23 cellular contexts compared by ENCODE assay signal in genomic region chrX:150370589-150371312, GRCh38. TPM values are rescaled to one million over a fixed set of nuclear protein-coding genes. Genes with fewer than 3 reads are reported as not detected.
DNase-seq lines count a peak whose midpoint lies in the region; ATAC-seq and TF ChIP-seq lines count a peak whose summit lies in the region.
"Had no signal": no experiment of that assay in that cellular context is flagged by ENCODE, and none has a peak within 500 bp of the region (broad histone marks: within the 10 kb centered on the region; RNA-seq: fewer than 3 reads in every experiment).

No MANE protein-coding gene starts in this region.

- WGBS in mesenchymal stem cell = 63% methylated on average over 3 of the region's 5 CpGs
- 52 to 66% methylated on average over 5 of the region's 5 CpGs for WGBS in sigmoid colon, 2 donors
- WGBS in right lobe of liver (ENCODE audit: insufficient coverage, low coverage, low lambda C conversion rate, missing lambda C conversion rate) = 20% methylated on average over 2 of the region's 5 CpGs

- no peak overlapping the region for H2AFZ ChIP-seq in mesenchymal stem cell (ENCODE audit: low read depth, low read length)

- H3K4me2 ChIP-seq in mesenchymal stem cell (ENCODE audit: low read length, poor library complexity, severe bottlenecking) = no peak overlapping the region

- H3K4me3 Mint-ChIP-seq in CD4-positive, alpha-beta T cell = no peak overlapping the region
- H3K4me3 Mint-ChIP-seq: CD14-positive monocyte had no signal

- peaks cover 6% of the 10 kb centered on the region for H3K4me1 ChIP-seq in adipocyte (ENCODE audit: control insufficient read depth, insufficient read depth, low read length)
- no peaks in the 10 kb centered on the region for H3K4me1 ChIP-seq in mesenchymal stem cell (ENCODE audit: control insufficient read depth, insufficient read depth, low read depth, low read length)
- peaks cover 0 to 29% (median 18%) of the 10 kb centered on the region in 4 donors for H3K4me1 ChIP-seq in sigmoid colon
- no peaks in the 10 kb centered on the region for H3K4me1 ChIP-seq in right lobe of liver
- H3K4me1 ChIP-seq: BE2C had no signal

- H3K14ac ChIP-seq in mesenchymal stem cell (ENCODE audit: low read length in 2 of 2) = no peak overlapping the region

- peaks cover 14% of the 10 kb centered on the region for H3K4me1 Mint-ChIP-seq in CD4-positive, alpha-beta T cell (ENCODE audit: low read depth)

- H3K9ac ChIP-seq in adipocyte (ENCODE audit: low read length) = no peak overlapping the region
- H3K9ac ChIP-seq in mesenchymal stem cell (ENCODE audit: low read length) = no peak overlapping the region

- no peak overlapping the region for H2BK120ac ChIP-seq in mesenchymal stem cell (ENCODE audit: low read depth, low read length)

- peaks cover 5% of the 10 kb centered on the region for H3K27me3 ChIP-seq in adipocyte (replicated peaks; ENCODE audit: control insufficient read depth, insufficient read depth, low read length)
- H3K27me3 ChIP-seq in mesenchymal stem cell (ENCODE audit: control insufficient read depth in 1 of 2, insufficient read depth in 1 of 2, low read length in 2 of 2) = peaks cover 0 to 14% of the 10 kb centered on the region in 2 experiments
- no peaks in the 10 kb centered on the region for H3K27me3 ChIP-seq in sigmoid colon
- no peaks in the 10 kb centered on the region for H3K27me3 ChIP-seq in right lobe of liver
- no peaks in the 10 kb centered on the region for H3K27me3 ChIP-seq in CD4-positive, alpha-beta T cell (ENCODE audit: control insufficient read depth, insufficient read depth, low read length)

- H3K27ac Mint-ChIP-seq in CD4-positive, alpha-beta T cell = no peak overlapping the region

- no peak overlapping the region for H2BK12ac ChIP-seq in mesenchymal stem cell (ENCODE audit: low read length in 2 of 2)

- DNase-seq in EH (ENCODE audit: low read depth) = peak; percentile 51
- DNase-seq in adipocyte (ENCODE audit: low read depth) = peak; percentile 41
- DNase-seq in mesenchymal stem cell = peak; percentile 3
- no peak for DNase-seq in sigmoid colon
- no peak for DNase-seq in DMS 273 treated with DMSO at 0.1 percent for 48 hours (lab: John Stamatoyannopoulos, UW)
- no peak for DNase-seq in NCI-H2029 treated with DMSO at 0.1 percent for 48 hours (lab: John Stamatoyannopoulos, UW)
- DNase-seq in right lobe of liver = no peak
- DNase-seq in CD4-positive, alpha-beta T cell = no peak
- DNase-seq: 8988T, ACHN, BE2C, GDM1, MV-4-11, NCI-H1105, NCI-H1436 treated with DMSO at 0.1 percent for 48 hours, NCI-H187 treated with DMSO at 0.1 percent for 48 hours, NCI-H2107, NCI-H524, NCI-H748 treated with DMSO at 0.1 percent for 48 hours, SIG-M5 had no signal

- H3K9me3 Mint-ChIP-seq in CD4-positive, alpha-beta T cell = no peaks in the 10 kb centered on the region

- H3K36me3 ChIP-seq in adipocyte (ENCODE audit: control insufficient read depth, insufficient read depth, low read length, severe bottlenecking) (no peaks in the 10 kb centered on the region), mesenchymal stem cell (ENCODE audit: control insufficient read depth in 1 of 2, insufficient read depth in 2 of 2, low read depth in 1 of 2, low read length in 2 of 2) (no peaks in the 10 kb centered on the region), sigmoid colon (no peaks in the 10 kb centered on the region), right lobe of liver (no peaks in the 10 kb centered on the region)
- H3K36me3 ChIP-seq: BE2C had no signal

- H3K27me3 Mint-ChIP-seq in CD4-positive, alpha-beta T cell = no peaks in the 10 kb centered on the region

- no peak overlapping the region for H2BK15ac ChIP-seq in mesenchymal stem cell (ENCODE audit: low read depth, poor library complexity, severe bottlenecking)

- no peak overlapping the region for H2AK5ac ChIP-seq in mesenchymal stem cell (ENCODE audit: low read length, severe bottlenecking)

- H3K36me3 Mint-ChIP-seq in CD4-positive, alpha-beta T cell (ENCODE audit: low read depth) = no peaks in the 10 kb centered on the region

- no peak for TF ChIP-seq POLR2A in sigmoid colon (IDR thresholded peaks at IDR 0.05)
- no peak for TF ChIP-seq POLR2A in right lobe of liver (IDR thresholded peaks at IDR 0.05)

- H3K9me3 ChIP-seq in adipocyte (ENCODE audit: control insufficient read depth, low read length) = peaks cover 9% of the 10 kb centered on the region
- peaks cover 6% of the 10 kb centered on the region for H3K9me3 ChIP-seq in mesenchymal stem cell (ENCODE audit: control insufficient read depth, low read length)
- no peaks in the 10 kb centered on the region for H3K9me3 ChIP-seq in sigmoid colon
- H3K9me3 ChIP-seq in right lobe of liver = no peaks in the 10 kb centered on the region
- H3K9me3 ChIP-seq in CD4-positive, alpha-beta T cell (ENCODE audit: control insufficient read depth, low read length) = no peaks in the 10 kb centered on the region
- H3K9me3 ChIP-seq: BE2C had no signal

- no peak overlapping the region for H3K23ac ChIP-seq in mesenchymal stem cell (ENCODE audit: low read length in 2 of 2)

- TF ChIP-seq EP300 in sigmoid colon (IDR thresholded peaks at IDR 0.05) = no peak

- H4K91ac ChIP-seq in mesenchymal stem cell (ENCODE audit: low read length) = no peak overlapping the region

- H3K18ac ChIP-seq in mesenchymal stem cell (ENCODE audit: low read depth in 1 of 2, low read length in 2 of 2) = no peak overlapping the region

- no peak overlapping the region for H2BK5ac ChIP-seq in mesenchymal stem cell (ENCODE audit: low read depth, low read length, poor library complexity, severe bottlenecking)

- no peak overlapping the region for H3K4ac ChIP-seq in mesenchymal stem cell (ENCODE audit: low read depth in 1 of 2, low read length in 2 of 2)

- peaks cover 8% of the 10 kb centered on the region for H3K79me1 ChIP-seq in mesenchymal stem cell (replicated peaks; ENCODE audit: low read length, poor library complexity, severe bottlenecking)

- H3K4me3 ChIP-seq in adipocyte (ENCODE audit: low read length) (no peak overlapping the region), mesenchymal stem cell (ENCODE audit: insufficient read depth in 1 of 2, low read depth in 1 of 2, low read length in 2 of 2) (no peak overlapping the region), sigmoid colon (no peak overlapping the region), right lobe of liver (no peak overlapping the region)
- H3K4me3 ChIP-seq: SK-N-MC had no signal

- no peak overlapping the region for H3K27ac ChIP-seq in mesenchymal stem cell (ENCODE audit: low read length, poor library complexity, severe bottlenecking)
- peak overlapping the region in 3 of 4 donors; percentile 69 to 76 (median 75) for H3K27ac ChIP-seq in sigmoid colon
- no peak overlapping the region for H3K27ac ChIP-seq in right lobe of liver
- H3K27ac ChIP-seq in CD4-positive, alpha-beta T cell (ENCODE audit: low read depth, low read length) = no peak overlapping the region
- H3K27ac ChIP-seq: SK-N-MC had no signal

- no peak for ATAC-seq in right lobe of liver
- ATAC-seq in CD4-positive, alpha-beta T cell (ENCODE audit: poor library complexity) = no peak
- ATAC-seq: HCT116 had no signal

- POLR2A ChIA-PET in CD4-positive, alpha-beta T cell (lab: Charles Lee) = no interaction called here

- H4K8ac ChIP-seq in mesenchymal stem cell (ENCODE audit: low read length) = no peak overlapping the region

- TF ChIP-seq CTCF in sigmoid colon (IDR thresholded peaks at IDR 0.05) (no peak), right lobe of liver (IDR thresholded peaks at IDR 0.05) (no peak)
- no peak for TF ChIP-seq CTCF in CD4-positive, alpha-beta T cell (IDR thresholded peaks at IDR 0.05)

- intact Hi-C loops in sigmoid colon (cut with DNase I) = no loop called here
- intact Hi-C loops in right lobe of liver (cut with DNase I) = no loop called here
- intact Hi-C loops in CD4-positive, alpha-beta T cell (cut with DNase I, micrococcal nuclease) = loop anchor here in 1 of 2 experiments (5.0 to 10.0 kb wide), 2 partner anchors 112 to 524 kb away; partner anchors contain the start of gene CD99L2

- CTCF ChIA-PET in CD4-positive, alpha-beta T cell (lab: Charles Lee) = no interaction called here

RNA-seq across cellular contexts. Expression of gene MAMLD1, which starts 7.6 kb away (rescaled TPM):
- 3.4 TPM for polyA plus RNA-seq in mesenchymal stem cell (2013, experiment 1 of 2)
- polyA plus RNA-seq in mesenchymal stem cell (2013, experiment 2 of 2) = 3.3 TPM
- total RNA-seq in sigmoid colon = 1 to 10 TPM; 1.2 to 6.4 (median 2.2) TPM
- polyA plus RNA-seq in sigmoid colon = 1 to 10 TPM in 1 of 3 donors, under 1 TPM in 2; under 0.01 to 1.1 (median 0.23) TPM
- total RNA-seq in right lobe of liver = 1 to 10 TPM in 5 of 6 experiments, under 1 TPM in 1; 0.99 to 4.7 (median 1.8) TPM
- under 1 TPM; 0.45 to 0.96 TPM for total RNA-seq in CD4-positive, alpha-beta T cell
- polyA plus RNA-seq: CD14-positive monocyte had no signal

Comparison
In these comparisons a context has a peak if more than half of its experiments do, and no peak if none do; other contexts are left out.
1. DNase-seq: peak in EH (single experiment), adipocyte (single experiment) and mesenchymal stem cell (single experiment); none in sigmoid colon (single experiment), DMS 273 treated with DMSO at 0.1 percent for 48 hours (single experiment), NCI-H2029 treated with DMSO at 0.1 percent for 48 hours (single experiment), right lobe of liver (0 of 3) and CD4-positive, alpha-beta T cell (0 of 10).
2. H3K27ac ChIP-seq: peak in sigmoid colon (3 of 4); none in mesenchymal stem cell (single experiment), right lobe of liver (0 of 3) and CD4-positive, alpha-beta T cell (single experiment).